ENCODE assay signal across 9 cellular contexts in the genomic region with DNA sequence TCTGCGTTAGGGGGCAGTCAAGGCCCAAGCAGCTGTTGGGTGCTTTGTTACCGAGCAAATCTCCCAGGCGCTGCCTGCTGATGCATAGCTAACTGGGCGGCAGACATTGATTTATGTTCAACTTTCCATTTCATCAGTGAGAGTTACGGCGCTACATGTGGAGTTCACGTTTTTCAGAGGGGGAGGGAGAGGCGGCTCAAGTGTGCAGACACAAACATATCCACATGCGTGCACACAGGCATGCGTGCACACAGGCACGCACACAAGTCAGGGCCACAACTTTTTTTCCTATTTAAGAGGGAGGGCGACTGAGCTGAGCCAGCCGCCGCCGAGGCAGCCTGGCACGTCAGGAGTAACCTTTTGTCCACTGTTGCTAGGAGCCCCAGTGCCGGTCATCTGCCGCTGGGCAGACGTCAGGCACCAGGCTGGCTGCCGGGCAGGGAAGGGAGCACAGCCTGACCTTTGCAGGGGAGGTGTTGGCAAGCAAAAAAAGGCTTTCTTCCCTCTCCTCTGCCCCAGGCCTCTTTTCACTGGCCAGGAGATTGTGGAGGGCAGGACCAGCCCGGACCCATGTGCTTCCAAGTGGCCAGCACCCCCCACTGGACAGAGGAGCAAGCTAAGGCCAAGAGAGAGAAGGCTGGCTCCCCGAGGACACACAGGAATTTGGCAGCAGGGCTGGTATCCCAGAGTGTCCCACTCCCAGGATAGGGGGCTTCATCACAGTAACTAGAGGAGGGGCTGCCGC.
DNase-seq lines count a peak whose midpoint lies in the region; ATAC-seq, FAIRE-seq and TF ChIP-seq lines count a peak whose summit lies in the region.
"Had no signal": no experiment of that assay in that cellular context is flagged by ENCODE, and none has a peak within 500 bp of the region (broad histone marks: within the 10 kb centered on the region; RNA-seq: fewer than 3 reads in every experiment).

No MANE protein-coding gene starts in this region.

- H3K4me2 ChIP-seq in astrocyte (ENCODE audit: low read length): peak overlapping the region; percentile 63

- in situ Hi-C loops in Caki2 (cut with HindIII; ENCODE audit: low pct_unique_long_range_greater_than_20kb, low sequenced_read_pairs): no loop called here

- H3K27ac Mint-ChIP-seq in astrocyte (ENCODE audit: unreplicated experiment): peak overlapping the region; percentile 2

- ATAC-seq in HG02798 (IDR thresholded peaks at IDR 0.05; ENCODE audit: poor library complexity, unreplicated experiment) (no peak), HG03354 (IDR thresholded peaks at IDR 0.05; ENCODE audit: poor library complexity, severe bottlenecking, unreplicated experiment) (no peak)

- no peaks in the 10 kb centered on the region for H3K9me3 ChIP-seq in astrocyte (ENCODE audit: insufficient read depth, low read depth, low read length)
- H3K9me3 ChIP-seq in iPS-18c (ENCODE audit: control insufficient read depth, insufficient read depth, low read length): no peaks in the 10 kb centered on the region

- H3K27ac ChIP-seq in astrocyte (ENCODE audit: low read depth, low read length): peak overlapping the region; percentile 56

- no peaks in the 10 kb centered on the region for H3K79me2 ChIP-seq in astrocyte (ENCODE audit: insufficient read depth, low read length)

- no peaks in the 10 kb centered on the region for H3K36me3 ChIP-seq in astrocyte (ENCODE audit: insufficient read depth, low read length)

- H3K36me3 Mint-ChIP-seq in astrocyte (ENCODE audit: low read depth, unreplicated experiment): peaks cover 11% of the 10 kb centered on the region
- H3K36me3 Mint-ChIP-seq: naive B cell had no signal

- H2AFZ ChIP-seq in astrocyte (ENCODE audit: low read depth, low read length): no peak overlapping the region

- H3K9ac ChIP-seq in astrocyte (ENCODE audit: low read length): peak overlapping the region; percentile 63

- peaks cover 42% of the 10 kb centered on the region for H3K4me1 ChIP-seq in astrocyte (ENCODE audit: insufficient read depth, low read length)

- no peak for TF ChIP-seq CTCF in astrocyte (IDR thresholded peaks at IDR 0.05; ENCODE audit: insufficient read depth, low read depth, low read length)

- peak overlapping the region; percentile 0 for H3K4me3 ChIP-seq in astrocyte (ENCODE audit: insufficient read depth, low read depth, low read length)
- peak overlapping the region; percentile 24; the same call in 1 of the 2 replicates for H3K4me3 ChIP-seq in iPS-18c (ENCODE audit: insufficient read depth, low read depth, low read length)
- H3K4me3 ChIP-seq in skeletal muscle cell (ENCODE audit: low read depth, low read length): no peak overlapping the region

- no peaks in the 10 kb centered on the region for H3K27me3 Mint-ChIP-seq in astrocyte (ENCODE audit: low read depth, unreplicated experiment)
- H3K27me3 Mint-ChIP-seq: naive B cell had no signal

- H3K4me3 Mint-ChIP-seq in astrocyte (ENCODE audit: unreplicated experiment): no peak overlapping the region

- H4K20me1 ChIP-seq in astrocyte (ENCODE audit: insufficient read depth, low read length): peaks cover 58% of the 10 kb centered on the region

- no peaks in the 10 kb centered on the region for H3K27me3 ChIP-seq in astrocyte (ENCODE audit: insufficient read depth, low read length)

- H3K4me1 Mint-ChIP-seq in astrocyte (ENCODE audit: low read depth, unreplicated experiment): peaks cover 55% of the 10 kb centered on the region

- FAIRE-seq in astrocyte (lab: Jason Lieb, UNC): no peak

- peak; percentile 98 for DNase-seq in Caki2 (ENCODE audit: low read depth)
- DNase-seq in NCI-H146 (lab: John Stamatoyannopoulos, UW): peak; percentile 75
- DNase-seq in astrocyte (ENCODE audit: low read depth): peak; percentile 90
- peak; percentile 77 for DNase-seq in skeletal muscle cell (ENCODE audit: low read depth)
- DNase-seq in SW 1271 (lab: John Stamatoyannopoulos, UW): no peak
- DNase-seq: naive B cell had no signal

- no peaks in the 10 kb centered on the region for H3K9me3 Mint-ChIP-seq in astrocyte (ENCODE audit: unreplicated experiment)
- H3K9me3 Mint-ChIP-seq: naive B cell had no signal

Comparison
In these comparisons a context has a peak if more than half of its experiments do, and no peak if none do; other contexts are left out.
1. DNase-seq: peak in Caki2 (single experiment), NCI-H146 (single experiment), astrocyte (single experiment) and skeletal muscle cell (single experiment); none in SW 1271 (0 of 2).